8 cellular contexts compared by ENCODE assay signal in genomic region chr1:77540501-77541161, GRCh38.
DNase-seq lines count a peak whose midpoint lies in the region; ATAC-seq and TF ChIP-seq lines count a peak whose summit lies in the region.
"Had no signal": no experiment of that assay in that cellular context is flagged by ENCODE, and none has a peak within 500 bp of the region (broad histone marks: within the 10 kb centered on the region; RNA-seq: fewer than 3 reads in every experiment).

No MANE protein-coding gene starts in this region.

- H3K4me1 Mint-ChIP-seq in stimulated activated memory B cell treated with anti-CD40 and anti-IgM and Interleukin-4, amounts not matched to agents 10 μg/mL and 1 μg/mL and 100 μg/mL, for 72 hours, result peaks cover 27% of the 10 kb centered on the region

- no peak overlapping the region for H3K4me3 ChIP-seq in astrocyte of the spinal cord (ENCODE audit: low read depth, low read length)

- ATAC-seq in GM21367 (IDR thresholded peaks at IDR 0.05; ENCODE audit: unreplicated experiment) (peak; percentile 31), HG03439 (IDR thresholded peaks at IDR 0.05; ENCODE audit: unreplicated experiment) (peak; percentile 56)
- peak; percentile 82 for ATAC-seq in stimulated activated memory B cell treated with anti-CD40 and anti-IgM and Interleukin-4, amounts not matched to agents 10 μg/mL and 1 μg/mL and 100 μg/mL, for 72 hours

- DNase-seq in astrocyte of the spinal cord (ENCODE audit: low read depth, low spot score) (peak; percentile 65), NCI-H2171 treated with DMSO at 0.1 percent for 48 hours (lab: John Stamatoyannopoulos, UW) (no peak), NCI-H187 (lab: John Stamatoyannopoulos, UW) (no peak), NCI-H774 (lab: John Stamatoyannopoulos, UW) (no peak)
- DNase-seq: effector memory CD4-positive, alpha-beta T cell had no signal

- H3K4me3 Mint-ChIP-seq in stimulated activated memory B cell treated with anti-CD40 and anti-IgM and Interleukin-4, amounts not matched to agents 10 μg/mL and 1 μg/mL and 100 μg/mL, for 72 hours, result peak overlapping the region; percentile 33

- H3K27ac Mint-ChIP-seq in stimulated activated memory B cell treated with anti-CD40 and anti-IgM and Interleukin-4, amounts not matched to agents 10 μg/mL and 1 μg/mL and 100 μg/mL, for 72 hours, result peak overlapping the region; percentile 94

- no peaks in the 10 kb centered on the region for H3K9me3 Mint-ChIP-seq in stimulated activated memory B cell treated with anti-CD40 and anti-IgM and Interleukin-4, amounts not matched to agents 10 μg/mL and 1 μg/mL and 100 μg/mL, for 72 hours

- TF ChIP-seq CTCF in astrocyte of the spinal cord (IDR thresholded peaks at IDR 0.05; ENCODE audit: low read depth, low read length), result no peak

- in situ Hi-C loops in astrocyte of the spinal cord (cut with HindIII; ENCODE audit: low sequenced_read_pairs), result no loop called here

- peaks cover 10% of the 10 kb centered on the region for H3K27me3 Mint-ChIP-seq in stimulated activated memory B cell treated with anti-CD40 and anti-IgM and Interleukin-4, amounts not matched to agents 10 μg/mL and 1 μg/mL and 100 μg/mL, for 72 hours

- H3K36me3 Mint-ChIP-seq in stimulated activated memory B cell treated with anti-CD40 and anti-IgM and Interleukin-4, amounts not matched to agents 10 μg/mL and 1 μg/mL and 100 μg/mL, for 72 hours, result no peaks in the 10 kb centered on the region

Comparison
In these comparisons a context has a peak if more than half of its experiments do, and no peak if none do; other contexts are left out.
1. ATAC-seq: peak in every context shown above with its lines; median percentile 82 in stimulated activated memory B cell treated with anti-CD40 and anti-IgM and Interleukin-4, amounts not matched to agents 10 μg/mL and 1 μg/mL and 100 μg/mL, for 72 hours; 56 in HG03439; 31 in GM21367.